ENCODE assay signal across 18 cellular contexts in the genomic region with DNA sequence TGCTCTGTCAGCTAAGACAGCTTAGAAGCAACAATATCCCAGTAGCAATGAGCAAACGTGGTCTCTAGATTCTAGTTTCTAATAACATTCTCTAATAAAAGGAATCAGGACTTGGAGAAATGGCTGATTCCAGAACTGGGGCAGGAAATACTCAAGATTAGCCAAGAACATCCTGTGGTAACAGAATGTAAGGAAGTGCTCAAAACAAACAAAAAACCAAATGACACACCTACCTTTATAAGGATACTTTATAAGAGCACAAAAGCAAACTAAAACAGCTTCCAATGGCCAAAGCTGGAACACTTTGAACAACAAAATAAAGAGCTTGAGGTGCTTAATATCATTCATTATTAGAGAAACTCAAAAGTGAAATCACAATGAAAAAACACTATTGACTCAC.
"Had no signal": no experiment of that assay in that cellular context is flagged by ENCODE, and none has a peak within 500 bp of the region (broad histone marks: within the 10 kb centered on the region; RNA-seq: fewer than 3 reads in every experiment).

No MANE protein-coding gene starts in this region.

- H3K4me3 ChIP-seq: coronary artery, dorsolateral prefrontal cortex, heart left ventricle, mucosa of descending colon, psoas muscle, spleen had no signal

- H3K27ac ChIP-seq: coronary artery, dorsolateral prefrontal cortex, heart left ventricle, neutrophil, psoas muscle, spleen had no signal

- ATAC-seq: heart left ventricle; mucosa of descending colon; naive thymus-derived CD8-positive, alpha-beta T cell; psoas muscle; sciatic nerve had no signal

- DNase-seq: dorsolateral prefrontal cortex; effector CD8-positive, alpha-beta T cell; erythroblast; foreskin melanocyte; heart left ventricle; hippocampal formation; kidney glomerular epithelial cell; mucosa of descending colon; naive thymus-derived CD8-positive, alpha-beta T cell; psoas muscle; spleen; stimulated activated CD4-positive, alpha-beta T cell treated with anti-CD3 and anti-CD28 coated beads, Interleukin-2, amount 100 ng/mL, for 24 hours; stimulated activated CD4-positive, alpha-beta T cell treated with anti-CD3 and anti-CD28 coated beads, Interleukin-4, amount 100 ng/mL, for 4 hours; stimulated activated naive CD4-positive, alpha-beta T cell; trophoblast cell had no signal
